13 cellular contexts compared by ENCODE assay signal in the genomic region with DNA sequence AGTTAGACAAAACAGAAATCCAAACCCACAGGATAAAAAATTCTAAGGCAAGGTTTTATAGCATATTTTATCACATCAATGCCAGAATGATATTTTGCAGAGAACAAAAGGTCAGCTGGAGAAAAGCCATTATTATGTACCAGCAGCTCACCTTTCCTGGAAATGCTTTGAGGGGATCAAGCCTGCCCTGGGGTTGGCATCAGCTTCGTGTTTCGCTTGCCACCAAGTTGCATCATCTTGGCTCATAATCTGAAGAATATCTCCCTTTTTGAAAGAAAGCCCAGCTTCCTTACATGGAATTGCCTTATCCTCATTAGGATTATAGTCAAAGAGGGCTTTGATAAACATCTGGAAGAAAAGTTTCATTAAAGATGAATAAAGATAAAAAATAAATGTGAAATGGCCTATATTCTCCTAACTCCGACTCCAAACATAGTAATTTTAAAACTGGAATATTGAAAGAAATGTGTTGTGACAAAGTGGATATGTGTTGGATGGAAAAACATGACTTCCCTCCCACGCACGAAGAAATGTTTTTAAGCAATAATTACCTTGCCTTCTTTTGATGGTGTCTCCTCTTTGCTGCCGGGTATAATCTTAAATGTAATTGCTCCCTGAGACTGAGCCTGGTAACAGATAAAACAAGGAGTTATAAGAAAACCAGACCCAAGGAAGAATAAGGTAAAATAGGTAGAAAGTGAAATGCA.
A peak's percentile ranks its signal among the peaks of the same experiment; 100 is the strongest.
DNase-seq lines count a peak whose midpoint lies in the region; ATAC-seq and TF ChIP-seq lines count a peak whose summit lies in the region.
"Had no signal": no experiment of that assay in that cellular context is flagged by ENCODE, and none has a peak within 500 bp of the region (broad histone marks: within the 10 kb centered on the region; RNA-seq: fewer than 3 reads in every experiment).

No MANE protein-coding gene starts in this region.

- DNase-seq in Calu3 (peak; percentile 27), MG63 (peak; percentile 48), body of pancreas (peak in 2 of 4 donors; percentile 25 to 44), mesendoderm (peak; percentile 23), RKO (ENCODE audit: low spot score) (no peak), COLO668 (lab: John Stamatoyannopoulos, UW; ENCODE audit: unreplicated experiment) (no peak)
- DNase-seq in naive thymus-derived CD8-positive, alpha-beta T cell = no peak
- DNase-seq: activated CD8-positive, alpha-beta memory T cell treated with anti-CD3 and anti-CD28 coated beads for 24 hours; GOT3; SHP77 treated with DMSO at 0.1 percent for 48 hours had no signal

- H2BK120ac ChIP-seq in mesendoderm (ENCODE audit: low read depth, low read length) = no peak overlapping the region

- no peak overlapping the region for H3K4ac ChIP-seq in mesendoderm (ENCODE audit: low read depth, low read length)

- no peaks in the 10 kb centered on the region for H3K9me3 Mint-ChIP-seq in Calu3 (ENCODE audit: low read depth, unreplicated experiment)
- no peaks in the 10 kb centered on the region for H3K9me3 Mint-ChIP-seq in naive thymus-derived CD8-positive, alpha-beta T cell
- H3K9me3 Mint-ChIP-seq: activated naive CD4-positive, alpha-beta T cell treated with anti-CD3 and anti-CD28 coated beads, Interleukin-2, amount 50 U/mL, for 72 hours; dendritic cell treated with granulocyte-macrophage colony-stimulating factor and Interleukin-4, amounts not matched to agents 40 ng/mL and 50 ng/mL, for 4 days had no signal

- H3K4me3 Mint-ChIP-seq in Calu3 (ENCODE audit: low read depth, unreplicated experiment) = no peak overlapping the region
- H3K4me3 Mint-ChIP-seq in naive thymus-derived CD8-positive, alpha-beta T cell = no peak overlapping the region
- H3K4me3 Mint-ChIP-seq: dendritic cell treated with granulocyte-macrophage colony-stimulating factor and Interleukin-4, amounts not matched to agents 40 ng/mL and 50 ng/mL, for 4 days had no signal

- H3K27ac Mint-ChIP-seq in Calu3 (ENCODE audit: unreplicated experiment) = peak overlapping the region; percentile 81
- no peak overlapping the region for H3K27ac Mint-ChIP-seq in naive thymus-derived CD8-positive, alpha-beta T cell
- H3K27ac Mint-ChIP-seq: dendritic cell treated with granulocyte-macrophage colony-stimulating factor and Interleukin-4, amounts not matched to agents 40 ng/mL and 50 ng/mL, for 4 days had no signal

- no TSS peak for BruUV-seq in Calu3 (replicated peaks; lab: Mats Ljungman, UMichigan)

- no peaks in the 10 kb centered on the region for H3K27me3 Mint-ChIP-seq in Calu3 (ENCODE audit: unreplicated experiment)
- H3K27me3 Mint-ChIP-seq in naive thymus-derived CD8-positive, alpha-beta T cell = no peaks in the 10 kb centered on the region
- H3K27me3 Mint-ChIP-seq: dendritic cell treated with granulocyte-macrophage colony-stimulating factor and Interleukin-4, amounts not matched to agents 40 ng/mL and 50 ng/mL, for 4 days had no signal

- ATAC-seq in body of pancreas (peak; percentile 18), HG03025 (IDR thresholded peaks at IDR 0.05; ENCODE audit: low FRiP score, unreplicated experiment) (no peak)
- ATAC-seq in naive thymus-derived CD8-positive, alpha-beta T cell = no peak
- ATAC-seq: activated naive CD4-positive, alpha-beta T cell treated with anti-CD3 and anti-CD28 coated beads, Interleukin-2, amount 50 U/mL, for 72 hours had no signal

- no peak overlapping the region for H4K5ac ChIP-seq in mesendoderm (ENCODE audit: low read length)

- H3K23ac ChIP-seq in mesendoderm (ENCODE audit: low read length) = no peak overlapping the region

- H2BK15ac ChIP-seq in mesendoderm (replicated peaks; ENCODE audit: low read depth) = no peak overlapping the region

- no peaks in the 10 kb centered on the region for H3K27me3 ChIP-seq in MG63
- H3K27me3 ChIP-seq in body of pancreas = no peaks in the 10 kb centered on the region
- no peaks in the 10 kb centered on the region for H3K27me3 ChIP-seq in mesendoderm (ENCODE audit: insufficient read depth, low read length, poor library complexity)

- no peak overlapping the region for H3K9ac ChIP-seq in mesendoderm (ENCODE audit: low read length)

- H3K79me1 ChIP-seq in mesendoderm (ENCODE audit: low read length) = no peaks in the 10 kb centered on the region

- H3K9me3 ChIP-seq in MG63 = no peaks in the 10 kb centered on the region
- H3K9me3 ChIP-seq in body of pancreas = no peaks in the 10 kb centered on the region

- intact Hi-C loops in Calu3 (cut with micrococcal nuclease; ENCODE audit: unreplicated experiment) (no loop called here), body of pancreas (cut with DNase I) (no loop called here)

- POLR2A ChIA-PET in naive thymus-derived CD8-positive, alpha-beta T cell (lab: Charles Lee) = no interaction called here

- H3K4me1 Mint-ChIP-seq in Calu3 (ENCODE audit: low read depth, unreplicated experiment) = peaks cover 30% of the 10 kb centered on the region
- peaks cover 0 to 4% (median 3%) of the 10 kb centered on the region in 4 donors for H3K4me1 Mint-ChIP-seq in naive thymus-derived CD8-positive, alpha-beta T cell

- TF ChIP-seq POLR2A in body of pancreas (IDR thresholded peaks at IDR 0.05) = no peak

- H2BK5ac ChIP-seq in mesendoderm (ENCODE audit: low read length) = no peak overlapping the region

- no peak overlapping the region for H2AK5ac ChIP-seq in mesendoderm (ENCODE audit: low read length)

- H3K4me1 ChIP-seq in body of pancreas (peaks cover 14% of the 10 kb centered on the region), mesendoderm (ENCODE audit: control insufficient read depth, low read depth, low read length) (no peaks in the 10 kb centered on the region)

- H3K36me3 ChIP-seq in MG63 (no peaks in the 10 kb centered on the region), body of pancreas (replicated peaks in 1 of 2; ENCODE audit: insufficient read depth in 1 of 2, low read depth in 2 of 2) (peaks cover 0 to 4% of the 10 kb centered on the region in 2 donors), mesendoderm (ENCODE audit: control insufficient read depth, insufficient read depth, low read length) (no peaks in the 10 kb centered on the region)

- H3K27ac ChIP-seq in body of pancreas (peak overlapping the region in 1 of 4 donors; percentile 57), mesendoderm (ENCODE audit: low read depth, low read length) (no peak overlapping the region)

- no peak for TF ChIP-seq CTCF in Calu3 (IDR thresholded peaks at IDR 0.05; ENCODE audit: unreplicated experiment)
- TF ChIP-seq CTCF in body of pancreas (IDR thresholded peaks at IDR 0.05) = no peak

- H3K4me3 ChIP-seq in MG63 (no peak overlapping the region), body of pancreas (no peak overlapping the region), mesendoderm (ENCODE audit: low read length) (no peak overlapping the region)

- no peaks in the 10 kb centered on the region for H3K79me2 ChIP-seq in mesendoderm (ENCODE audit: control insufficient read depth, insufficient read depth, low read length)

- 67 to 72% methylated on average over 6 of the region's 6 CpGs for WGBS in body of pancreas, 2 donors
- WGBS in mesendoderm (ENCODE audit: extremely low coverage, insufficient coverage, low lambda C conversion rate) = no CpG with 5 or more reads among the region's 6 CpGs

- no peak overlapping the region for H3K56ac ChIP-seq in mesendoderm (ENCODE audit: low read length)

- H3K4me2 ChIP-seq in mesendoderm (ENCODE audit: low read length) = no peak overlapping the region

- no peak overlapping the region for H3K18ac ChIP-seq in mesendoderm (ENCODE audit: low read length)

- peaks cover 5% of the 10 kb centered on the region for H3K36me3 Mint-ChIP-seq in Calu3 (ENCODE audit: insufficient read depth, unreplicated experiment)
- peaks cover 14 to 76% (median 45%) of the 10 kb centered on the region in 3 donors for H3K36me3 Mint-ChIP-seq in naive thymus-derived CD8-positive, alpha-beta T cell

- H4K8ac ChIP-seq in mesendoderm (ENCODE audit: low read depth, low read length) = no peak overlapping the region

- CTCF ChIA-PET in Calu3 (lab: Charles Lee) = interaction anchor here (0.8 kb wide), 1 partner anchor 227 kb away, joined by 3 read pairs; no protein-coding TSS in a partner anchor

Comparison
In these comparisons a context has a peak if more than half of its experiments do, and no peak if none do; other contexts are left out.
1. DNase-seq: peak in Calu3 (single experiment), MG63 (single experiment) and mesendoderm (single experiment); none in naive thymus-derived CD8-positive, alpha-beta T cell (0 of 10), RKO (single experiment) and COLO668 (single experiment).